24 cellular contexts compared by ENCODE assay signal in the genomic region with DNA sequence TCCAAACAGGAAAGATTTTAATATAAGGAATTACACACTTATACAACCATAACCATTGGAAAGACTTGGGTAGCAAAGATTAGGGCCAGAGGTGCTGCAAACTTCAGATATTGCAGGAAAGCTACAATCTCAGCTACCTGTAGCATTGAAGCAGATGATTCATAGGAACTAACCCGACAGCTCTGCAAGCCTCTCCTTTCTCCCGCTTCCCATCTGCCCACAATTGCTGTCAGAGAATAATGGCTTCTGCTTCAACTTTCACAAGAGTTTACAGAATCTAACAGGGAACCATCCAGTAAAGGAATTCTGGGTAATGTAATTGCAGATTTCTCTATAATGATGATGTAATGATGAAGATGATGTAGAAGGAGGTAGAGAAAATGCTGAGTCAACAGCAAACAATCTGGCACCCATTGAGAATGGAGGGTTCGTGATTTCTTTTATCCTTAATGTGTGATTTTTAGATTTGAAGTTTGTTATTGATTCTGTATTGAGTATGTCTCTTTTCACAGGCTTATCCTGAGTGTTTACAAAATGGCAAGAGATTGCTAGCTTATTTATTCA.
"Had no signal": no experiment of that assay in that cellular context is flagged by ENCODE, and none has a peak within 500 bp of the region (broad histone marks: within the 10 kb centered on the region; RNA-seq: fewer than 3 reads in every experiment).

No MANE protein-coding gene starts in this region.

- H3K27ac ChIP-seq: dorsolateral prefrontal cortex, esophagus squamous epithelium, neutrophil, prostate gland, skin epidermis, spleen, suprapubic skin, transverse colon, upper lobe of right lung, uterus had no signal

- H3K4me1 ChIP-seq: esophagus squamous epithelium, prostate gland, spleen, suprapubic skin, transverse colon, upper lobe of right lung, uterus had no signal

- H3K27me3 ChIP-seq: transverse colon, upper lobe of right lung, uterus had no signal

- H3K9me3 ChIP-seq: esophagus squamous epithelium, neutrophil, prostate gland, spleen, suprapubic skin, transverse colon, upper lobe of right lung, uterus had no signal

- H3K36me3 ChIP-seq: esophagus squamous epithelium, neutrophil, prostate gland, spleen, suprapubic skin, transverse colon, upper lobe of right lung, uterus had no signal

- FAIRE-seq: colon, kidney had no signal

- H3K4me3 ChIP-seq: dorsolateral prefrontal cortex, esophagus squamous epithelium, lung, prostate gland, skin epidermis, spleen, suprapubic skin, transverse colon, upper lobe of right lung, uterus had no signal

- ATAC-seq: left lobe of liver; natural killer cell treated with Interleukin-12 subunit alpha and Interleukin-12 subunit beta and Interleukin-15 and Interleukin-18, amount 100 ng/mL, for 72 hours; right cardiac atrium; stimulated activated naive CD8-positive, alpha-beta T cell treated with anti-CD3 and anti-CD28 coated beads, Interleukin-15, amount 100 ng/mL, for 72 hours; upper lobe of right lung had no signal

- DNase-seq: dorsolateral prefrontal cortex; effector CD8-positive, alpha-beta T cell; endodermal cell; esophagus squamous epithelium; foreskin melanocyte; kidney; right cardiac atrium; spleen; stimulated activated CD4-positive, alpha-beta T cell treated with anti-CD3 and anti-CD28 coated beads, Interleukin-15, amount 100 ng/mL, for 24 hours; stimulated activated CD4-positive, alpha-beta T cell treated with anti-CD3 and anti-CD28 coated beads, Interleukin-4, amount 100 ng/mL, for 1 hour; stimulated activated CD8-positive, alpha-beta memory T cell treated with anti-CD3 and anti-CD28 coated beads, Interleukin-4, amount 100 ng/mL, for 48 hours; stimulated activated naive CD4-positive, alpha-beta T cell; stimulated activated naive CD8-positive, alpha-beta T cell treated with anti-CD3 and anti-CD28 coated beads, Interleukin-15, amount 100 ng/mL, for 72 hours; transverse colon; upper lobe of right lung; uterus had no signal
